In the genomic region with DNA sequence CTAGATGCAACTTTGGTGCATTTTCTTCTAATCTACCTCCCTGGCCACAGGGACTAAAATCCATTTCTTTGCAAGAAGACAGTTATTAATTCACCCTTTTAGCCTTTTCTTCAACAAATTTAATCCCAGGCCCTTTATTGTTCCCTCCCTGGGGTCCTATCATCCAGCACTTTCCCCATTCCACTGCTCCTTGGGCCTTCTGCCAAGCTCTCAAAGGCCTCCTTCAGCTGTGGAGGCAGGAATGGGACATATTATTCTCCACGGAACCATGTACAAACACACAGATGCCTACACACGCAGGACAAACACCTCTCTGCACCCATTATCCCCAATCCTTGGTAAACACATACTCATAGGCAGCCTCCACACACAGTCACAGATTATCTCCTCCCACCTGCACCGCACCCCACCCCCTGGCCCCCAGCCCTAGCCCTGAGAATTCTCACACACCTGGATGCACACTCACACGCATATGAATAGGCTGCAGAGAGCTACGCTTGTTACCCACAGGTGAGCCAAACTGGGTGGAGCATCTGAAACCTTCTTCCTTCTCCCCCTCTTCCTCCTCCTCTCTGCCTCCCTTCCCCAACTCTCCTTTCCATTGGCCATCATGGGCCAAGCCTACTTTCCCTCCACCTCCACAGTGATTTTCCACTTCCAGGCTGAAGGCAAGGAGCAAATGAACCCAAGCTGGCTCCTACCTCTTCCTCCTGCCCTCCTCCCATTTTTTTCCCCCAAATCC, we compare ENCODE assay signal across 12 cellular contexts. TPM values are rescaled to one million over a fixed set of nuclear protein-coding genes. Genes with fewer than 3 reads are reported as not detected.
DNase-seq lines count a peak whose midpoint lies in the region; TF ChIP-seq lines count a peak whose summit lies in the region.
"Had no signal": no experiment of that assay in that cellular context is flagged by ENCODE, and none has a peak within 500 bp of the region (broad histone marks: within the 10 kb centered on the region; RNA-seq: fewer than 3 reads in every experiment).

No MANE protein-coding gene starts in this region.

- H3K27ac ChIP-seq in parathyroid adenoma, result no peak overlapping the region
- no peak overlapping the region for H3K27ac ChIP-seq in Peyer's patch
- H3K27ac ChIP-seq: KMS-11 had no signal

- peak overlapping the region; percentile 28 for H2AFZ ChIP-seq in parathyroid adenoma

- H3K4me2 ChIP-seq in parathyroid adenoma (ENCODE audit: low read length), result no peak overlapping the region
- H3K4me2 ChIP-seq: KMS-11 had no signal

- H3K9ac ChIP-seq in parathyroid adenoma, result no peak overlapping the region
- H3K9ac ChIP-seq: KMS-11 had no signal

- H3K4me1 ChIP-seq in parathyroid adenoma, result peaks cover 15% of the 10 kb centered on the region
- peaks cover 6 to 64% (median 24%) of the 10 kb centered on the region in 4 donors for H3K4me1 ChIP-seq in Peyer's patch

- TF ChIP-seq CTCF in parathyroid adenoma (IDR thresholded peaks at IDR 0.05), result no peak
- no peak for TF ChIP-seq CTCF in Peyer's patch (IDR thresholded peaks at IDR 0.05)

- TF ChIP-seq POLR2A in erythroblast (IDR thresholded peaks at IDR 0.05; ENCODE audit: low read length), result peak; percentile 11
- TF ChIP-seq POLR2A in Peyer's patch (IDR thresholded peaks at IDR 0.05), result no peak

- H3K4me3 ChIP-seq in parathyroid adenoma (ENCODE audit: low read depth, low read length) (no peak overlapping the region), Peyer's patch (no peak overlapping the region)
- H3K4me3 ChIP-seq: gastroesophageal sphincter had no signal

- no peaks in the 10 kb centered on the region for H3K36me3 ChIP-seq in parathyroid adenoma (ENCODE audit: control insufficient read depth, insufficient read depth, low read length)
- peaks cover 0 to 19% (median 0%) of the 10 kb centered on the region in 3 donors for H3K36me3 ChIP-seq in Peyer's patch

- DNase-seq in DMS79 treated with DMSO at 0.1 percent for 48 hours (lab: John Stamatoyannopoulos, UW), result peak; percentile 37
- DNase-seq in NCI-H226, result peak; percentile 66
- DNase-seq in erythroblast (lab: John Stamatoyannopoulos, UW), result no peak
- DNase-seq in activated gamma-delta T cell treated with Interleukin-2 at 50 U/mL for 16 hours, result no peak
- DNase-seq in putamen (ENCODE audit: low spot score), result no peak
- DNase-seq in Peyer's patch, result no peak
- no peak for DNase-seq in RPMI8226
- DNase-seq: activated CD4-positive, alpha-beta T cell treated with anti-CD3 and anti-CD28 coated beads for 1 hour; nucleus accumbens had no signal

- no peaks in the 10 kb centered on the region for H3K27me3 ChIP-seq in parathyroid adenoma (ENCODE audit: control insufficient read depth, insufficient read depth, low read length)
- H3K27me3 ChIP-seq in Peyer's patch, result no peaks in the 10 kb centered on the region
- H3K27me3 ChIP-seq: gastroesophageal sphincter had no signal

- H3K9me3 ChIP-seq in parathyroid adenoma (ENCODE audit: control insufficient read depth, low read length) (no peaks in the 10 kb centered on the region), Peyer's patch (no peaks in the 10 kb centered on the region)
- H3K9me3 ChIP-seq: gastroesophageal sphincter had no signal

- H3K79me2 ChIP-seq in parathyroid adenoma, result no peaks in the 10 kb centered on the region

RNA-seq across cellular contexts. Expression of gene TAGLN2, which starts 11.7 kb away (rescaled TPM):
- 100 to 1,000 TPM; 120 to 304 (median 177) TPM for total RNA-seq in Peyer's patch

RNA-seq across cellular contexts. Expression of gene CFAP45, which starts 13.7 kb away (rescaled TPM):
- total RNA-seq in Peyer's patch, result 1 to 10 TPM in 1 of 4 donors, not detected in 3; 2.5 TPM

RNA-seq across cellular contexts. Expression of gene IGSF9, which starts 31.8 kb away (rescaled TPM):
- total RNA-seq in Peyer's patch, result 100 to 1,000 TPM in 1 of 4 donors, 10 to 100 TPM in 2, 1 to 10 TPM in 1; 5.8 to 169 (median 40.6) TPM

RNA-seq across cellular contexts. Expression of gene SLAMF9, which starts 40.4 kb away (rescaled TPM):
- not detected for total RNA-seq in Peyer's patch
- total RNA-seq: gastroesophageal sphincter had no signal

RNA-seq across cellular contexts. Expression of gene VSIG8, which starts 51.2 kb away (rescaled TPM):
- under 1 TPM in 1 of 4 donors, not detected in 3; 0.85 TPM for total RNA-seq in Peyer's patch
- total RNA-seq: gastroesophageal sphincter had no signal

Comparison
In these comparisons a context has a peak if more than half of its experiments do, and no peak if none do; other contexts are left out.
1. DNase-seq: peak in DMS79 treated with DMSO at 0.1 percent for 48 hours (single experiment) and NCI-H226 (single experiment); none in erythroblast (0 of 2), activated gamma-delta T cell treated with Interleukin-2 at 50 U/mL for 16 hours (single experiment), putamen (single experiment), Peyer's patch (0 of 3) and RPMI8226 (single experiment).